ENCODE assay signal across 1 cellular context in genomic region chr1:164754088-164754600, GRCh38.
TF ChIP-seq lines count a peak whose summit lies in the region.

No MANE protein-coding gene starts in this region.

TF ChIP-seq in WTC11, 78 proteins besides CTCF, POLR2A, EP300 and RAD21 (continued from another document):
- TF ChIP-seq ZBTB43 (CRISPR knock-in tag; IDR thresholded peaks at IDR 0.05) = no peak
